ENCODE assay signal across 12 cellular contexts in the genomic region with DNA sequence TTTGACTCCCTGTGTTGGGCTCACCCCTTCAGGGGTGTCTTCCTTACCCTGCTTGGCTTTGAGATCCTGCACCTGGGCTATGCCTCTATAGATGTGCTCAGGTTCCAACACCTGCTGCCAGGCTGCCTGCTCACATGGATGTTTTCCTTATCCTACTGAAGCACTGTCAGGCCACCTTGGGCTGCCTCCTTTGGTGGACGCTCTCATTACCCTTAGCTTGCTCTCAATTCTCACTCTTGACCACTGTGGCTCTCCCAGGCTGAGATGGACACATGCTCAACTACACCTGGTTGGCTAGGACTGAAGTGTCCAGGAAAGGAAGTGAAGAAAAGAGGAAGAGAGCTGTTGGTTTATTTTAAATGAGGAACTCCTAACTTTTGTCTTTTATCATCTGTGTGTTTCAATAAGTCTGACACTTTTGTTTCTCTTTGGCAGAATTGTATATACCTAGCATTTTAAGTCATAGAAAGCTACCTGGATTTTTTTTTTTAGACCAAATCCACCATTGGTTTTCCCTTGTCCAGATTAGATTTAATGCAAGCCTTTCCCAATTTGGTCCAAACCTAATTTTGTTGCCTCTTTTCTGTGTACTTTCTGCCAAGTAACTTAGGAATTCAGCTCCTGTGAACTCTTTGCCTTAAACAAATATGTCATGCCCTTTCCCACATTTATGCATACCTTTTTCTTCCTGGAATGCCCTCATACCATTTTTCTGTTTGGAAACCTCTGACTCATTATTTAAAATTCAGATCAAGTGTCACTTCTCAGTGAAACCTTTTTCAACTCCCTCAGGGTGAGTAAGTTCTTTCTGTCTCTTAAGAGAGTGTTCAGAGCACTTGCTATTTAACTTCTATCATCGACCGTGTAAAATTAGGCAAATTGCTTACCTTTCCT.
A peak's percentile ranks its signal among the peaks of the same experiment; 100 is the strongest.
DNase-seq lines count a peak whose midpoint lies in the region; ATAC-seq and TF ChIP-seq lines count a peak whose summit lies in the region.
"Had no signal": no experiment of that assay in that cellular context is flagged by ENCODE, and none has a peak within 500 bp of the region (broad histone marks: within the 10 kb centered on the region; RNA-seq: fewer than 3 reads in every experiment).

No MANE protein-coding gene starts in this region.

- intact Hi-C loops in esophagus squamous epithelium (cut with DNase I): no loop called here

- H3K4me1 ChIP-seq in lung (ENCODE audit: control insufficient read depth in 2 of 2, insufficient read depth in 2 of 2, low read length in 2 of 2) (no peaks in the 10 kb centered on the region), esophagus squamous epithelium (peaks cover 0 to 6% (median 0%) of the 10 kb centered on the region in 3 donors)

- 72 to 78% methylated on average over 3 of the region's 3 CpGs for WGBS in lung, 2 donors
- WGBS in esophagus squamous epithelium, 2 donors: 44 to 63% methylated on average over 3 of the region's 3 CpGs

- TF ChIP-seq CTCF in astrocyte of the spinal cord (IDR thresholded peaks at IDR 0.05; ENCODE audit: low read depth, low read length): no peak
- TF ChIP-seq CTCF in lung (IDR thresholded peaks at IDR 0.05; ENCODE audit: control extremely low read depth, extremely low read depth): no peak
- no peak for TF ChIP-seq CTCF in esophagus squamous epithelium (IDR thresholded peaks at IDR 0.05)

- in situ Hi-C loops in astrocyte of the spinal cord (cut with HindIII; ENCODE audit: low sequenced_read_pairs): no loop called here

- DNase-seq in COLO829 (ENCODE audit: low spot score): peak; percentile 26
- DNase-seq in HuH-7.5 (ENCODE audit: low spot score): peak; percentile 12
- peak; percentile 34 for DNase-seq in astrocyte of the spinal cord (ENCODE audit: low read depth, low spot score)
- DNase-seq in lung (ENCODE audit: low spot score): no peak
- DNase-seq in stimulated activated CD4-positive, alpha-beta T cell treated with anti-CD3 and anti-CD28 coated beads, Interleukin-4, amount 100 ng/mL, for 1 hour: no peak
- no peak for DNase-seq in esophagus squamous epithelium (lab: John Stamatoyannopoulos, UW)
- DNase-seq: activated effector memory CD4-positive, alpha-beta T cell treated with anti-CD3 and anti-CD28 coated beads, Interleukin-2, amount 50 U/mL, for 16 hours; CD4-positive, alpha-beta memory T cell; effector CD4-positive, alpha-beta T cell; stimulated activated CD4-positive, alpha-beta T cell treated with anti-CD3 and anti-CD28 coated beads, Interleukin-2, amount 100 ng/mL, for 24 hours had no signal

- no peak for TF ChIP-seq POLR2A in esophagus squamous epithelium (IDR thresholded peaks at IDR 0.05)

- H3K36me3 ChIP-seq in lung (ENCODE audit: control insufficient read depth in 2 of 2, insufficient read depth in 2 of 2, low read length in 2 of 2) (no peaks in the 10 kb centered on the region), esophagus squamous epithelium (no peaks in the 10 kb centered on the region)

- H3K27me3 ChIP-seq in lung (ENCODE audit: control insufficient read depth, insufficient read depth): no peaks in the 10 kb centered on the region
- no peaks in the 10 kb centered on the region for H3K27me3 ChIP-seq in esophagus squamous epithelium

- ATAC-seq in lung (ENCODE audit: insufficient read depth, low FRiP score): peak; percentile 74
- no peak for ATAC-seq in GM19463 (IDR thresholded peaks at IDR 0.05; ENCODE audit: unreplicated experiment)
- no peak for ATAC-seq in HG02798 (IDR thresholded peaks at IDR 0.05; ENCODE audit: poor library complexity, unreplicated experiment)

- H3K27ac ChIP-seq in lung (ENCODE audit: low read depth in 1 of 2, low read length in 1 of 2) (peak overlapping the region in 1 of 2 donors; percentile 78), esophagus squamous epithelium (no peak overlapping the region)

- H3K4me3 ChIP-seq in astrocyte of the spinal cord (ENCODE audit: low read depth, low read length): no peak overlapping the region
- H3K4me3 ChIP-seq in lung: no peak overlapping the region
- no peak overlapping the region for H3K4me3 ChIP-seq in esophagus squamous epithelium

- H3K9me3 ChIP-seq in lung (ENCODE audit: control insufficient read depth in 2 of 2, insufficient read depth in 1 of 2, low read length in 1 of 2) (peaks cover 0 to 2% of the 10 kb centered on the region in 2 donors), esophagus squamous epithelium (no peaks in the 10 kb centered on the region)

Comparison
In these comparisons a context has a peak if more than half of its experiments do, and no peak if none do; other contexts are left out.
1. DNase-seq: peak in COLO829 (single experiment), HuH-7.5 (single experiment) and astrocyte of the spinal cord (single experiment); none in lung (single experiment), stimulated activated CD4-positive, alpha-beta T cell treated with anti-CD3 and anti-CD28 coated beads, Interleukin-4, amount 100 ng/mL, for 1 hour (single experiment) and esophagus squamous epithelium (single experiment).